ENCODE assay signal across 8 cellular contexts in genomic region chr11:72113170-72113808, GRCh38. TPM values are rescaled to one million over a fixed set of nuclear protein-coding genes. Genes with fewer than 3 reads are reported as not detected.
DNase-seq lines count a peak whose midpoint lies in the region; ATAC-seq and TF ChIP-seq lines count a peak whose summit lies in the region.

No MANE protein-coding gene starts in this region.

- TF ChIP-seq POLR2A in HCT116 (IDR thresholded peaks at IDR 0.05; ENCODE audit: borderline replicate concordance, extremely low read depth, insufficient read depth, insufficient read length): no peak

- peak overlapping the region; percentile 95 for H3K27ac Mint-ChIP-seq in memory B cell

- H3K9me3 ChIP-seq in HCT116 (ENCODE audit: control insufficient read depth in 1 of 2, insufficient read depth in 1 of 2, low read depth in 1 of 2, low read length in 2 of 2): no peaks in the 10 kb centered on the region

- H3K4me1 Mint-ChIP-seq in memory B cell: peaks cover 16% of the 10 kb centered on the region

- no peak overlapping the region for H2AFZ ChIP-seq in HCT116 (ENCODE audit: low read depth, low read length, poor library complexity, severe bottlenecking)

- TF ChIP-seq CTCF in 22Rv1 (IDR thresholded peaks at IDR 0.05): no peak
- no peak for TF ChIP-seq CTCF in HCT116 (IDR thresholded peaks at IDR 0.05 in 2 of 3, conservative IDR thresholded peaks at IDR 0.05 in 1 of 3; ENCODE audit: borderline replicate concordance in 1 of 3, insufficient read depth in 1 of 3, low read depth in 2 of 3, low read length in 2 of 3)
- no peak for TF ChIP-seq CTCF in omental fat pad (IDR thresholded peaks at IDR 0.05)

- H3K4me3 Mint-ChIP-seq in memory B cell: peak overlapping the region; percentile 54

- H4K20me1 ChIP-seq in HCT116 (ENCODE audit: insufficient read depth): no peaks in the 10 kb centered on the region

- ATAC-seq in HCT116 (no peak), memory B cell (ENCODE audit: low read depth) (no peak), omental fat pad (ENCODE audit: low FRiP score) (no peak)

- H3K4me2 ChIP-seq in HCT116 (ENCODE audit: low read length): peak overlapping the region; percentile 74

- POLR2A ChIA-PET in HCT116 (lab: Charles Lee): interaction anchor here (1.6 kb wide), 1 partner anchor 13 kb away, joined by 3 read pairs; no protein-coding TSS in a partner anchor

- no peak for TF ChIP-seq RAD21 in HCT116 (IDR thresholded peaks at IDR 0.05; ENCODE audit: low read depth)

- H3K4me1 ChIP-seq in HCT116 (ENCODE audit: control insufficient read depth in 1 of 2, insufficient read depth in 2 of 2, low read length in 2 of 2): peaks cover 4 to 20% of the 10 kb centered on the region in 2 experiments; a peak in 3 of 4 replicates

- no peaks in the 10 kb centered on the region for H3K79me2 ChIP-seq in HCT116 (ENCODE audit: insufficient read depth, low read length)

- H3K9me3 Mint-ChIP-seq in memory B cell: no peaks in the 10 kb centered on the region

- CTCF ChIA-PET in HCT116 (lab: Charles Lee): interaction anchor here (1.5 kb wide), 1 partner anchor 318 kb away, joined by 4 read pairs; no protein-coding TSS in a partner anchor

- no peaks in the 10 kb centered on the region for H3K36me3 ChIP-seq in HCT116 (ENCODE audit: control insufficient read depth in 1 of 2, insufficient read depth in 2 of 2, low read length in 2 of 2)

- H3K9ac ChIP-seq in HCT116 (ENCODE audit: low read length): peak overlapping the region; percentile 83

- intact Hi-C loops in HCT116 (cut with micrococcal nuclease): loop anchor here (10.0 kb wide), 1 partner anchor 322 kb away; the partner anchor contains the start of gene CLPB

- TSS peak; percentile 99 for BruUV-seq in HCT116 (replicated peaks; lab: Mats Ljungman, UMichigan)

- H3K4me3 ChIP-seq in HCT116 (replicated peaks in 1 of 2; ENCODE audit: low read depth in 1 of 2, low read length in 2 of 2): peak overlapping the region; percentile 60 to 82

- no peaks in the 10 kb centered on the region for H3K9me2 ChIP-seq in HCT116 (ENCODE audit: insufficient read depth)

- RAD21 ChIA-PET in HCT116 (lab: Charles Lee; ENCODE audit: low non-redundant PET in 1 of 2, low total read pairs in 2 of 2, uncharacterized antibody in 2 of 2, unreplicated experiment in 2 of 2): no interaction called here

- H3K27ac ChIP-seq in 22Rv1 (peak overlapping the region; percentile 91), HCT116 (ENCODE audit: low read depth, low read length) (peak overlapping the region; percentile 76)

- DNase-seq in HCT116 (ENCODE audit: low read depth, low spot score) (no peak), amniotic stem cell (lab: John Stamatoyannopoulos, UW) (peak; percentile 43), memory B cell (ENCODE audit: low spot score in 2 of 2) (no peak), nucleus accumbens (lab: John Stamatoyannopoulos, UW) (no peak), ecto neural progenitor cell (ENCODE audit: low spot score) (no peak), omental fat pad (ENCODE audit: low spot score) (no peak)
- DNase-seq in stimulated activated CD4-positive, alpha-beta T cell treated with anti-CD3 and anti-CD28 coated beads, Interleukin-1b, Interleukin-23, amount 100 ng/mL, for 48 hours: no peak

- H3K36me3 Mint-ChIP-seq in memory B cell: peaks cover 4% of the 10 kb centered on the region

- peaks cover 6% of the 10 kb centered on the region for H3K27me3 Mint-ChIP-seq in memory B cell

- H3K27me3 ChIP-seq in HCT116 (ENCODE audit: insufficient read depth, low read length): no peaks in the 10 kb centered on the region

TF ChIP-seq in HCT116, 20 proteins besides CTCF, POLR2A, EP300 and RAD21:
- TF ChIP-seq REST (IDR thresholded peaks at IDR 0.05; ENCODE audit: low read depth) (no peak), JUND (IDR thresholded peaks at IDR 0.05) (no peak), MAX (IDR thresholded peaks at IDR 0.05) (no peak), FOSL1 (IDR thresholded peaks at IDR 0.05; ENCODE audit: low read depth) (no peak), YY1 (IDR thresholded peaks at IDR 0.05; ENCODE audit: extremely low read depth, insufficient replicate concordance, low read depth, low read length) (no peak), EZH2 (IDR thresholded peaks at IDR 0.05) (no peak), SP1 (IDR thresholded peaks at IDR 0.05; ENCODE audit: low read depth) (no peak), ELF1 (IDR thresholded peaks at IDR 0.05; ENCODE audit: borderline replicate concordance, low read depth) (no peak), EZH2phosphoT487 (IDR thresholded peaks at IDR 0.05; ENCODE audit: borderline replicate concordance) (no peak), ZFX (IDR thresholded peaks at IDR 0.05) (no peak; the same call in 1 of the 2 replicates), CBX3 (IDR thresholded peaks at IDR 0.05; ENCODE audit: low read depth) (no peak), SRF (IDR thresholded peaks at IDR 0.05; ENCODE audit: low read depth) (no peak), ATF3 (IDR thresholded peaks at IDR 0.05) (no peak), TCF7L2 (IDR thresholded peaks at IDR 0.05; ENCODE audit: borderline replicate concordance, extremely low read depth, insufficient read depth, insufficient read length) (no peak), ZNF274 (IDR thresholded peaks at IDR 0.05; ENCODE audit: low read depth, low read length) (no peak), POLR2AphosphoS5 (IDR thresholded peaks at IDR 0.05; ENCODE audit: low read depth, low read length) (no peak), ZBTB33 (IDR thresholded peaks at IDR 0.05; ENCODE audit: extremely low read depth, insufficient replicate concordance, low read length) (no peak), CEBPB (IDR thresholded peaks at IDR 0.05; ENCODE audit: low read depth) (no peak)

RNA-seq across cellular contexts. Expression of gene ANAPC15, which starts 0.8 kb away (rescaled TPM):
- 65.6 TPM for total RNA-seq in HCT116 (2021; ENCODE audit: unreplicated experiment)
- polyA plus RNA-seq in HCT116 (2012): 97.2 and 98.8 TPM in 2 replicates
- 10 to 100 TPM; 13.2 to 26.9 (median 22.8) TPM for total RNA-seq in omental fat pad

RNA-seq across cellular contexts. Expression of gene TOMT, which starts 7.6 kb away (rescaled TPM):
- total RNA-seq in HCT116 (2021; ENCODE audit: unreplicated experiment) (not detected), omental fat pad (not detected)
- not detected in 2 replicates for polyA plus RNA-seq in HCT116 (2012)

RNA-seq across cellular contexts. Expression of gene LAMTOR1, which starts 10.2 kb away (rescaled TPM):
- total RNA-seq in HCT116 (2021; ENCODE audit: unreplicated experiment) (63.9 TPM), omental fat pad (100 to 1,000 TPM in 2 of 4 donors, 10 to 100 TPM in 2; 88.7 to 137 (median 111) TPM)
- 82.9 and 85.9 TPM in 2 replicates for polyA plus RNA-seq in HCT116 (2012)

RNA-seq across cellular contexts. Expression of gene FOLR3, which starts 22.2 kb away (rescaled TPM):
- total RNA-seq in HCT116 (2021; ENCODE audit: unreplicated experiment) (not detected), omental fat pad (10 to 100 TPM in 1 of 4 donors, not detected in 3; 25.7 TPM)
- polyA plus RNA-seq in HCT116 (2012): 0.08 TPM in 1 of 2 replicates, not detected in the other

RNA-seq across cellular contexts. Expression of gene LRRC51, which starts 32.6 kb away (rescaled TPM):
- 10.8 TPM for total RNA-seq in HCT116 (2021; ENCODE audit: unreplicated experiment)
- polyA plus RNA-seq in HCT116 (2012): 16.3 and 16.9 TPM in 2 replicates
- 1 to 10 TPM; 4.0 to 10.0 (median 5.4) TPM for total RNA-seq in omental fat pad
